In genomic region chr2:46117994-46118393, GRCh38 we compare ENCODE assay signal across 13 cellular contexts.
"Had no signal": no experiment of that assay in that cellular context is flagged by ENCODE, and none has a peak within 500 bp of the region (broad histone marks: within the 10 kb centered on the region; RNA-seq: fewer than 3 reads in every experiment).

No MANE protein-coding gene starts in this region.

- H3K4me1 ChIP-seq: body of pancreas, neural progenitor cell, pancreas had no signal

- DNase-seq: activated CD4-positive, alpha-beta T cell treated with anti-CD3 and anti-CD28 coated beads, Interleukin-2, amount 50 U/mL, for 4 hours; activated effector memory CD4-positive, alpha-beta T cell treated with Interleukin-2 at 50 U/mL for 16 hours; activated T-cell treated with anti-CD3 and anti-CD28 coated beads, Interleukin-2, amount 50 U/mL, for 24 hours; body of pancreas; erythroblast; glutamatergic neuron; lower lobe of right lung; pancreas; T-helper 17 cell; transverse colon had no signal

- H2AFZ ChIP-seq: neural progenitor cell had no signal

- H3K4me3 ChIP-seq: body of pancreas, lower lobe of right lung, neural progenitor cell, pancreas, smooth muscle cell, transverse colon had no signal

- H3K27ac ChIP-seq: body of pancreas, neural progenitor cell, pancreas had no signal

- H3K4me2 ChIP-seq: neural progenitor cell had no signal

- H3K36me3 ChIP-seq: lower lobe of right lung, neural progenitor cell, pancreas, transverse colon had no signal

- H3K9ac ChIP-seq: neural progenitor cell had no signal

- H3K27me3 ChIP-seq: body of pancreas, neural progenitor cell, pancreas, transverse colon had no signal

- ATAC-seq: body of pancreas; lower lobe of right lung; pancreas; stimulated activated effector memory CD8-positive, alpha-beta T cell treated with anti-CD3 and anti-CD28 coated beads, Interleukin-12 subunit alpha, Interleukin-12 subunit beta, amount 100 ng/mL, for 72 hours; T-helper 17 cell had no signal

- H3K9me3 ChIP-seq: body of pancreas, lower lobe of right lung, pancreas, transverse colon had no signal
